Comparison of ENCODE assay signal across 11 cellular contexts in the genomic region with DNA sequence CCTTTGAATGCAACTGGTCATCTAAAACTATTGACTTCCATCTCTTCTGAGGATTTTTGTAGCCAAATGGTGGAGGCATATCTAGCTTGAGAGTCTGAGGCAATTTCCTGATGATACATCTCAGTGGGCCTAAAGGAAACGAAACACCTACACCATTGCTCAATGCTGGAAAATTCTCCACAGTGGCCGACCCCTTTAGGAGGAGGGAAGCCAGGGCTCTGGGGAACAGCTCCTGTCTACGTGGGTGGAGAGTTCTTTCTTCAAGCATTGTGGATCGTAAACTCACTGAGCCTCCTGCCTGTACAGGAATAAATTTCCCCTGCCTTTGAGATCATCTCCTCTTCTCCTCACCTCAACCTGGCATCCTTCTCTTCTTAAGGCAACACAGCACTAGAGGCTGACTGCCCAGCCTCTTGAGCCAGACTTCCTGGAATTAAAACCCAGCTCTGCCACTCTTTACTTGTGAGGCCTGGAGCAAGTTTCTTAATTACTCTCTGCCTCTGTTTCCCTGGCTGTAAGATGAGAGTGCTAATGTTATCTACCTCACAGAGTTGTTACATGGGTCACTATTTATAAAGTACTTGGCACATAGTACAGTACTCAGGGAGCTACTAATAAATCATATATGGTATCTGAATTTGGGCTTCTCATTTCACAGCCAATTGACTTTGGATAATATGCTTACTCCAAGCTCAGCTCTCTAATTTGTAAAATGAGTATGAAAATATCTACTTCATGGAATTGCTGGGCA.
DNase-seq lines count a peak whose midpoint lies in the region; ATAC-seq and TF ChIP-seq lines count a peak whose summit lies in the region.
"Had no signal": no experiment of that assay in that cellular context is flagged by ENCODE, and none has a peak within 500 bp of the region (broad histone marks: within the 10 kb centered on the region; RNA-seq: fewer than 3 reads in every experiment).

No MANE protein-coding gene starts in this region.

- 63% methylated on average over 4 of the region's 4 CpGs for WGBS in hepatocyte (ENCODE audit: low lambda C conversion rate, missing lambda C conversion rate)

- H3K4me1 Mint-ChIP-seq in HFFc6 (ENCODE audit: low read depth), result peaks cover 71% of the 10 kb centered on the region
- H3K4me1 Mint-ChIP-seq in MCF 10A (ENCODE audit: insufficient read depth, unreplicated experiment), result peaks cover 46% of the 10 kb centered on the region
- no peaks in the 10 kb centered on the region for H3K4me1 Mint-ChIP-seq in stimulated activated effector memory CD8-positive, alpha-beta T cell treated with anti-CD3 and anti-CD28 coated beads, Interleukin-12 subunit alpha, Interleukin-12 subunit beta, amount 100 ng/mL, for 72 hours
- H3K4me1 Mint-ChIP-seq in CD8-positive, alpha-beta memory T cell, result no peaks in the 10 kb centered on the region

- POLR2A ChIA-PET in MCF 10A (lab: Yijun Ruan, JAX), result interaction anchor here (0.6 to 6.4 kb wide), 12 partner anchors 11 to 925 kb away, joined by 3 to 42 read pairs (median 4); a partner anchor contains a TSS
- POLR2A ChIA-PET in CD8-positive, alpha-beta memory T cell (lab: Charles Lee), result no interaction called here

- BruUV-seq in MCF 10A (replicated peaks; lab: Mats Ljungman, UMichigan), result no TSS peak

- H3K27me3 ChIP-seq in hepatocyte, result no peaks in the 10 kb centered on the region
- no peaks in the 10 kb centered on the region for H3K27me3 ChIP-seq in CD8-positive, alpha-beta memory T cell (ENCODE audit: insufficient read depth, low read length, poor library complexity, severe bottlenecking)

- H3K27ac ChIP-seq in hepatocyte, result peak overlapping the region; percentile 39
- H3K27ac ChIP-seq in CD8-positive, alpha-beta memory T cell (ENCODE audit: low read depth, low read length), result no peak overlapping the region
- H3K27ac ChIP-seq: RWPE1 had no signal

- H3K36me3 Mint-ChIP-seq in HFFc6 (ENCODE audit: low read depth), result peaks cover 8% of the 10 kb centered on the region
- no peaks in the 10 kb centered on the region for H3K36me3 Mint-ChIP-seq in MCF 10A (ENCODE audit: insufficient read depth, unreplicated experiment)
- H3K36me3 Mint-ChIP-seq in stimulated activated effector memory CD8-positive, alpha-beta T cell treated with anti-CD3 and anti-CD28 coated beads, Interleukin-12 subunit alpha, Interleukin-12 subunit beta, amount 100 ng/mL, for 72 hours, result no peaks in the 10 kb centered on the region
- H3K36me3 Mint-ChIP-seq in CD8-positive, alpha-beta memory T cell, result peaks cover 0 to 19% (median 4%) of the 10 kb centered on the region in 3 donors

- TF ChIP-seq CTCF in HFFc6 (IDR thresholded peaks at IDR 0.05), result no peak
- no peak for TF ChIP-seq CTCF in MCF 10A (IDR thresholded peaks at IDR 0.05; ENCODE audit: unreplicated experiment)
- no peak for TF ChIP-seq CTCF in hepatocyte (IDR thresholded peaks at IDR 0.05; ENCODE audit: poor library complexity)

- no peak overlapping the region for H3K4me2 ChIP-seq in hepatocyte

- H3K4me3 Mint-ChIP-seq in HFFc6, result peak overlapping the region; percentile 21; the same call in 1 of the 2 replicates
- H3K4me3 Mint-ChIP-seq in MCF 10A (ENCODE audit: unreplicated experiment), result no peak overlapping the region
- H3K4me3 Mint-ChIP-seq in stimulated activated effector memory CD8-positive, alpha-beta T cell treated with anti-CD3 and anti-CD28 coated beads, Interleukin-12 subunit alpha, Interleukin-12 subunit beta, amount 100 ng/mL, for 72 hours, result no peak overlapping the region
- H3K4me3 Mint-ChIP-seq in CD8-positive, alpha-beta memory T cell, result no peak overlapping the region

- no peak for ATAC-seq in stimulated activated effector memory CD8-positive, alpha-beta T cell treated with anti-CD3 and anti-CD28 coated beads, Interleukin-12 subunit alpha, Interleukin-12 subunit beta, amount 100 ng/mL, for 72 hours
- ATAC-seq in HG02678 (IDR thresholded peaks at IDR 0.05; ENCODE audit: unreplicated experiment) (no peak), GM19463 (IDR thresholded peaks at IDR 0.05; ENCODE audit: unreplicated experiment) (no peak)

- H2AFZ ChIP-seq in hepatocyte, result no peak overlapping the region

- no peaks in the 10 kb centered on the region for H3K9me2 ChIP-seq in hepatocyte (replicated peaks; ENCODE audit: insufficient read depth)

- H3K27me3 Mint-ChIP-seq in HFFc6 (ENCODE audit: insufficient read depth) (no peaks in the 10 kb centered on the region; the same call in 1 of the 2 replicates), MCF 10A (ENCODE audit: insufficient read depth, unreplicated experiment) (no peaks in the 10 kb centered on the region)
- peaks cover 0 to 2% of the 10 kb centered on the region in 2 donors for H3K27me3 Mint-ChIP-seq in CD8-positive, alpha-beta memory T cell

- H3K9me3 Mint-ChIP-seq in HFFc6, result peaks cover 4% of the 10 kb centered on the region
- no peaks in the 10 kb centered on the region for H3K9me3 Mint-ChIP-seq in MCF 10A (ENCODE audit: unreplicated experiment)
- no peaks in the 10 kb centered on the region for H3K9me3 Mint-ChIP-seq in stimulated activated effector memory CD8-positive, alpha-beta T cell treated with anti-CD3 and anti-CD28 coated beads, Interleukin-12 subunit alpha, Interleukin-12 subunit beta, amount 100 ng/mL, for 72 hours
- peaks cover 0 to 2% (median 0%) of the 10 kb centered on the region in 5 donors for H3K9me3 Mint-ChIP-seq in CD8-positive, alpha-beta memory T cell

- DNase-seq in HFFc6 (peak; percentile 21), MCF 10A (ENCODE audit: unreplicated experiment) (peak; percentile 77), hepatocyte (ENCODE audit: low spot score) (peak; percentile 31), NCI-H2171 (lab: John Stamatoyannopoulos, UW) (no peak)
- DNase-seq in stimulated activated effector memory CD8-positive, alpha-beta T cell treated with anti-CD3 and anti-CD28 coated beads, Interleukin-12 subunit alpha, Interleukin-12 subunit beta, amount 100 ng/mL, for 72 hours (ENCODE audit: low spot score in 2 of 2), result no peak
- DNase-seq in CD8-positive, alpha-beta memory T cell, result no peak
- DNase-seq: activated gamma-delta T cell, DMS 273 treated with DMSO at 0.1 percent for 48 hours had no signal

- H3K27ac Mint-ChIP-seq in HFFc6 (peak overlapping the region; percentile 80), MCF 10A (ENCODE audit: low read depth, unreplicated experiment) (peak overlapping the region; percentile 33)
- H3K27ac Mint-ChIP-seq in stimulated activated effector memory CD8-positive, alpha-beta T cell treated with anti-CD3 and anti-CD28 coated beads, Interleukin-12 subunit alpha, Interleukin-12 subunit beta, amount 100 ng/mL, for 72 hours, result peak overlapping the region; percentile 10
- H3K27ac Mint-ChIP-seq in CD8-positive, alpha-beta memory T cell, result no peak overlapping the region

- CTCF ChIA-PET in MCF 10A (lab: Yijun Ruan, JAX), result interaction anchor here (0.5 to 4.3 kb wide), 13 partner anchors 12 to 933 kb away, joined by 3 to 18 read pairs (median 3); no protein-coding TSS in a partner anchor
- CTCF ChIA-PET in CD8-positive, alpha-beta memory T cell (lab: Charles Lee), result interaction anchor here (1.6 kb wide), 1 partner anchor 922 kb away, joined by 5 read pairs; a partner anchor contains a TSS

- intact Hi-C loops in MCF 10A (cut with micrococcal nuclease), result loop anchor here (2.0 kb wide), 1 partner anchor 53 kb away; no protein-coding TSS in a partner anchor

- no peak overlapping the region for H3K4me3 ChIP-seq in hepatocyte
- no peak overlapping the region for H3K4me3 ChIP-seq in CD8-positive, alpha-beta memory T cell (ENCODE audit: low read length)

- peaks cover 31% of the 10 kb centered on the region for H3K4me1 ChIP-seq in hepatocyte (ENCODE audit: insufficient read depth)
- no peaks in the 10 kb centered on the region for H3K4me1 ChIP-seq in CD8-positive, alpha-beta memory T cell (ENCODE audit: insufficient read depth, low read length)

- H3K79me2 ChIP-seq in hepatocyte, result no peaks in the 10 kb centered on the region

- no peaks in the 10 kb centered on the region for H4K20me1 ChIP-seq in hepatocyte (ENCODE audit: insufficient read depth, poor library complexity, severe bottlenecking)

- H3K9me3 ChIP-seq in hepatocyte (ENCODE audit: low read depth), result no peaks in the 10 kb centered on the region
- H3K9me3 ChIP-seq in CD8-positive, alpha-beta memory T cell (ENCODE audit: low read length), result no peaks in the 10 kb centered on the region

- no peaks in the 10 kb centered on the region for H3K36me3 ChIP-seq in hepatocyte (replicated peaks; ENCODE audit: insufficient read depth, low read depth)
- H3K36me3 ChIP-seq in CD8-positive, alpha-beta memory T cell (ENCODE audit: insufficient read depth, low read length), result no peaks in the 10 kb centered on the region

Comparison
In these comparisons a context has a peak if more than half of its experiments do, and no peak if none do; other contexts are left out.
1. DNase-seq: peak in HFFc6 (single experiment), MCF 10A (single experiment) and hepatocyte (single experiment); none in stimulated activated effector memory CD8-positive, alpha-beta T cell treated with anti-CD3 and anti-CD28 coated beads, Interleukin-12 subunit alpha, Interleukin-12 subunit beta, amount 100 ng/mL, for 72 hours (0 of 2), CD8-positive, alpha-beta memory T cell (0 of 5) and NCI-H2171 (single experiment).
2. H3K27ac Mint-ChIP-seq: peak in HFFc6 (single experiment), MCF 10A (single experiment) and stimulated activated effector memory CD8-positive, alpha-beta T cell treated with anti-CD3 and anti-CD28 coated beads, Interleukin-12 subunit alpha, Interleukin-12 subunit beta, amount 100 ng/mL, for 72 hours (single experiment); none in CD8-positive, alpha-beta memory T cell (0 of 8).